In the genomic region with DNA sequence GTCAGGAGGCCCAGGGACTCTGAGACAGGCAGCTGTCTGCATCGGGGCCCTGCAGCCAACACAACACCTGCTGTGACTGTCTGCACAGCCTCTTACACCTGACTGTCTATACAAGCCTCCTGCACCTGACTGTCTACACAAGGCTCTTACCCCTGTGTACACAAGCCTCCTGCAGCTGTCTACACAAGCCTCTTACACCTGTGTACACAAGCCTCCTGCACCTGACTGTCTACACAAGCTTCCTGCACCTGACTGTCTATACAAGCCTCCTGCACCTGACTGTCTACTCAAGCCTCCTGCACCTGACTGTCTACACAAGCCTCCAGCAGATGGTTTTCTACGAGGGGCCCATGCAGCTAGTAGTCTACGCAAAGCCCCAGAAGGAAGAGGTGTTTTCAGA, we compare ENCODE assay signal across 28 cellular contexts.
DNase-seq lines count a peak whose midpoint lies in the region; ATAC-seq and TF ChIP-seq lines count a peak whose summit lies in the region.
"Had no signal": no experiment of that assay in that cellular context is flagged by ENCODE, and none has a peak within 500 bp of the region (broad histone marks: within the 10 kb centered on the region; RNA-seq: fewer than 3 reads in every experiment).

No MANE protein-coding gene starts in this region.

- no peak overlapping the region for H3K27ac Mint-ChIP-seq in activated naive CD4-positive, alpha-beta T cell treated with anti-CD3 and anti-CD28 coated beads, Interleukin-2, amount 10 ng/mL, durations not matched to agents 7 days and 5 days
- H3K27ac Mint-ChIP-seq: activated T-helper 1 cell treated with anti-CD3 and anti-CD28 coated beads, Interleukin-12 subunit alpha, Interleukin-12 subunit beta, Interleukin-2, Interleukin-4 antibody, amounts not matched to agents 30 ng/mL and 10 ng/mL and 1 ng/mL, durations not matched to agents 14 hours and 24 hours and 36 hours; CD4-positive, alpha-beta T cell had no signal

- H3K27me3 ChIP-seq in RWPE2 (ENCODE audit: insufficient read depth, poor library complexity, severe bottlenecking) = peaks cover 23% of the 10 kb centered on the region
- H3K27me3 ChIP-seq: testis had no signal

- H3K9me3 ChIP-seq in RWPE2 (ENCODE audit: severe bottlenecking) = no peaks in the 10 kb centered on the region
- H3K9me3 ChIP-seq: adrenal gland, MG63, neutrophil, right atrium auricular region, SK-N-SH, testis had no signal

- H3K27ac ChIP-seq in RWPE2 (ENCODE audit: poor library complexity, severe bottlenecking) = no peak overlapping the region
- H3K27ac ChIP-seq: adrenal gland, KMS-11, neutrophil, right atrium auricular region, testis had no signal

- DNase-seq in DMS153 treated with DMSO at 0.1 percent for 48 hours (lab: John Stamatoyannopoulos, UW; ENCODE audit: unreplicated experiment) = peak; percentile 99
- peak; percentile 65 for DNase-seq in NCI-H1105 treated with DMSO at 0.1 percent for 48 hours (lab: John Stamatoyannopoulos, UW)
- DNase-seq in NCI-H2171 (lab: John Stamatoyannopoulos, UW) = peak; percentile 41
- no peak for DNase-seq in RWPE2 (ENCODE audit: low spot score)
- DNase-seq in activated naive CD4-positive, alpha-beta T cell treated with anti-CD3 and anti-CD28 coated beads, Interleukin-2, amount 10 ng/mL, durations not matched to agents 7 days and 5 days = no peak
- no peak for DNase-seq in effector CD8-positive, alpha-beta T cell (lab: John Stamatoyannopoulos, UW)
- DNase-seq: activated CD4-positive, CD25-positive, alpha-beta regulatory T cell; activated naive CD4-positive, alpha-beta T cell treated with Interleukin-2 at 50 U/mL for 16 hours; CD4-positive, alpha-beta T cell; central memory CD4-positive, alpha-beta T cell; HCEC 1CT; MG63; NCI-H1694; NCI-H510A; PC-3; SK-N-SH; stimulated activated CD4-positive, alpha-beta T cell treated with anti-CD3 and anti-CD28 coated beads, Interleukin-1b, Interleukin-23, amount 100 ng/mL, for 48 hours; stimulated activated naive CD4-positive, alpha-beta T cell treated with Interleukin-2 at 50 U/mL for 16 hours; testis had no signal

- no peak overlapping the region for H3K4me3 ChIP-seq in RWPE2 (ENCODE audit: severe bottlenecking)
- H3K4me3 ChIP-seq: adrenal gland, MG63, right atrium auricular region, smooth muscle cell, testis had no signal

- no peaks in the 10 kb centered on the region for H3K9me3 Mint-ChIP-seq in activated naive CD4-positive, alpha-beta T cell treated with anti-CD3 and anti-CD28 coated beads, Interleukin-2, amount 10 ng/mL, durations not matched to agents 7 days and 5 days
- H3K9me3 Mint-ChIP-seq: activated T-helper 1 cell treated with anti-CD3 and anti-CD28 coated beads, Interleukin-12 subunit alpha, Interleukin-12 subunit beta, Interleukin-2, Interleukin-4 antibody, amounts not matched to agents 30 ng/mL and 10 ng/mL and 1 ng/mL, durations not matched to agents 14 hours and 24 hours and 36 hours; CD4-positive, alpha-beta T cell had no signal

- peaks cover 17% of the 10 kb centered on the region for H3K27me3 Mint-ChIP-seq in activated naive CD4-positive, alpha-beta T cell treated with anti-CD3 and anti-CD28 coated beads, Interleukin-2, amount 10 ng/mL, durations not matched to agents 7 days and 5 days

- CTCF ChIA-PET in activated naive CD4-positive, alpha-beta T cell treated with anti-CD3 and anti-CD28 coated beads, Interleukin-2, amount 10 ng/mL, durations not matched to agents 7 days and 5 days (lab: Charles Lee) = no interaction called here

- H3K36me3 Mint-ChIP-seq in activated naive CD4-positive, alpha-beta T cell treated with anti-CD3 and anti-CD28 coated beads, Interleukin-2, amount 10 ng/mL, durations not matched to agents 7 days and 5 days = no peaks in the 10 kb centered on the region

- H3K4me3 Mint-ChIP-seq in activated naive CD4-positive, alpha-beta T cell treated with anti-CD3 and anti-CD28 coated beads, Interleukin-2, amount 10 ng/mL, durations not matched to agents 7 days and 5 days = no peak overlapping the region
- H3K4me3 Mint-ChIP-seq: activated T-helper 1 cell treated with anti-CD3 and anti-CD28 coated beads, Interleukin-12 subunit alpha, Interleukin-12 subunit beta, Interleukin-2, Interleukin-4 antibody, amounts not matched to agents 30 ng/mL and 10 ng/mL and 1 ng/mL, durations not matched to agents 14 hours and 24 hours and 36 hours; CD4-positive, alpha-beta T cell had no signal

- ATAC-seq in RWPE2 (ENCODE audit: low read depth) (peak; percentile 27; the same call in 1 of the 3 replicates), GM19467 (IDR thresholded peaks at IDR 0.05; ENCODE audit: unreplicated experiment) (no peak)
- ATAC-seq: esophagus mucosa, PC-3, Right ventricle myocardium inferior had no signal

- no peaks in the 10 kb centered on the region for H3K36me3 ChIP-seq in RWPE2 (ENCODE audit: low read depth)
- H3K36me3 ChIP-seq: adrenal gland, MG63, neutrophil, right atrium auricular region had no signal

- no peaks in the 10 kb centered on the region for H3K4me1 Mint-ChIP-seq in activated naive CD4-positive, alpha-beta T cell treated with anti-CD3 and anti-CD28 coated beads, Interleukin-2, amount 10 ng/mL, durations not matched to agents 7 days and 5 days

- no peak for TF ChIP-seq CTCF in RWPE2 (IDR thresholded peaks at IDR 0.05; ENCODE audit: poor library complexity, severe bottlenecking)

- H3K4me1 ChIP-seq in RWPE2 (ENCODE audit: insufficient read depth, poor library complexity, severe bottlenecking) = no peaks in the 10 kb centered on the region
- H3K4me1 ChIP-seq: adrenal gland, right atrium auricular region, testis had no signal

Comparison
In these comparisons a context has a peak if more than half of its experiments do, and no peak if none do; other contexts are left out.
1. DNase-seq: peak in DMS153 treated with DMSO at 0.1 percent for 48 hours (single experiment), NCI-H1105 treated with DMSO at 0.1 percent for 48 hours (single experiment) and NCI-H2171 (single experiment); none in RWPE2 (single experiment), activated naive CD4-positive, alpha-beta T cell treated with anti-CD3 and anti-CD28 coated beads, Interleukin-2, amount 10 ng/mL, durations not matched to agents 7 days and 5 days (single experiment) and effector CD8-positive, alpha-beta T cell (single experiment).